24 cellular contexts compared by ENCODE assay signal in the genomic region with DNA sequence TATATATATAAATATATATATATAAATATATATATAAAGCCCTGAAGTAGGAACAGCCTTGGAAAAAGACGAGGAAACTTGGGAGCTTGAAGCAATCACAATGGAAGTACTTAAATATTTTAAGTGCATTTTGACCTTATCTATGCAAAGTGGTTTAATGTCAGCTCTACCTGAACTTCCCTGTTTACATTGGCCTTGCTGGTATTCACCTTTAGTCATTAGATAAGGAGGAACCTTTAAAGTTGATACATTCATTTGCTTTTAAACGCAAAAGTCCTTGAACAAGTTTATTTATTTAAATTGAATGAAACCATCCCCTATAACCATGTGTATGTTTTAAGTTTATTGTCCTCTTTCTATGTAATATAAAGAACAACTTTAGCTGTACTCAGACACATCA.
"Had no signal": no experiment of that assay in that cellular context is flagged by ENCODE, and none has a peak within 500 bp of the region (broad histone marks: within the 10 kb centered on the region; RNA-seq: fewer than 3 reads in every experiment).

No MANE protein-coding gene starts in this region.

- H3K9me3 ChIP-seq: esophagus muscularis mucosa, gastrocnemius medialis had no signal

- H3K4me3 ChIP-seq: coronary artery, dorsolateral prefrontal cortex, esophagus muscularis mucosa, gastrocnemius medialis, heart left ventricle had no signal

- H3K27ac ChIP-seq: brain microvascular endothelial cell, coronary artery, dorsolateral prefrontal cortex, esophagus muscularis mucosa, foreskin keratinocyte, gastrocnemius medialis, heart left ventricle had no signal

- H3K4me1 ChIP-seq: foreskin keratinocyte, gastrocnemius medialis, heart left ventricle had no signal

- ATAC-seq: activated CD4-positive, alpha-beta T cell treated with anti-CD3 and anti-CD28 coated beads for 36 hours; activated T-cell treated with anti-CD3 and anti-CD28 coated beads, Interleukin-2, amount 50 U/mL, for 4 hours; activated T-helper 17 cell treated with anti-CD3 and anti-CD28 coated beads, Interleukin-2, amount 50 U/mL, for 72 hours; foreskin keratinocyte; gastrocnemius medialis; heart left ventricle had no signal

- H3K36me3 ChIP-seq: brain microvascular endothelial cell, esophagus muscularis mucosa, gastrocnemius medialis, heart left ventricle had no signal

- DNase-seq: activated CD4-positive, alpha-beta memory T cell treated with anti-CD3 and anti-CD28 coated beads, Interleukin-2, amount 10 ng/mL, durations not matched to agents 7 days and 5 days; activated CD4-positive, alpha-beta T cell treated with anti-CD3 and anti-CD28 coated beads for 36 hours; activated CD4-positive, alpha-beta T cell treated with anti-CD3 and anti-CD28 coated beads, Interleukin-2, amount 10 ng/mL, durations not matched to agents 24 days and 14 days; activated CD4-positive, CD25-positive, alpha-beta regulatory T cell; activated CD4-positive, CD25-positive, alpha-beta regulatory T cell treated with anti-CD3 and anti-CD28 coated beads, Interleukin-2, amount 50 U/mL, for 72 hours; activated effector memory CD4-positive, alpha-beta T cell treated with Interleukin-2 at 50 U/mL for 16 hours; activated gamma-delta T cell treated with Interleukin-2 at 50 U/mL for 16 hours; activated naive CD4-positive, alpha-beta T cell treated with anti-CD3 and anti-CD28 coated beads, Interleukin-2, amount 50 U/mL, for 16 hours; activated naive CD4-positive, alpha-beta T cell treated with Interleukin-2 at 50 U/mL for 16 hours; activated T-cell treated with anti-CD3 and anti-CD28 coated beads, Interleukin-2, amount 50 U/mL, for 4 hours; amniotic stem cell; anterior cingulate cortex; brain microvascular endothelial cell; dorsolateral prefrontal cortex; effector memory CD4-positive, alpha-beta T cell; erythroblast; foreskin keratinocyte; gastrocnemius medialis; glutamatergic neuron; heart left ventricle; T-helper 2 cell had no signal

- H3K27me3 ChIP-seq: brain microvascular endothelial cell, esophagus muscularis mucosa, foreskin keratinocyte, gastrocnemius medialis, heart left ventricle had no signal
